ENCODE assay signal across 1 cellular context in genomic region chr1:228958121-228958520, GRCh38.
TF ChIP-seq lines count a peak whose summit lies in the region.

No MANE protein-coding gene starts in this region.

TF ChIP-seq in SK-N-SH, 30 proteins besides CTCF, POLR2A, EP300 and RAD21 (continued from another document):
- TF ChIP-seq, protein P1, sequence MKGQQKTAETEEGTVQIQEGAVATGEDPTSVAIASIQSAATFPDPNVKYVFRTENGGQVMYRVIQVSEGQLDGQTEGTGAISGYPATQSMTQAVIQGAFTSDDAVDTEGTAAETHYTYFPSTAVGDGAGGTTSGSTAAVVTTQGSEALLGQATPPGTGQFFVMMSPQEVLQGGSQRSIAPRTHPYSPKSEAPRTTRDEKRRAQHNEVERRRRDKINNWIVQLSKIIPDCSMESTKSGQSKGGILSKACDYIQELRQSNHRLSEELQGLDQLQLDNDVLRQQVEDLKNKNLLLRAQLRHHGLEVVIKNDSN (IDR thresholded peaks at IDR 0.05; ENCODE audit: borderline replicate concordance, low read depth): no peak
- TF ChIP-seq IRF3 (IDR thresholded peaks at IDR 0.05; ENCODE audit: low read depth, low read length) (no peak), FOSL2 (IDR thresholded peaks at IDR 0.05; ENCODE audit: borderline replicate concordance, low read depth) (no peak), RCOR1 (IDR thresholded peaks at IDR 0.05; ENCODE audit: low read length) (no peak), MXI1 (IDR thresholded peaks at IDR 0.05; ENCODE audit: low read depth, low read length) (no peak), NRF1 (IDR thresholded peaks at IDR 0.05; ENCODE audit: low read depth, low read length) (no peak)
